In genomic region chr20:61737812-61738443, GRCh38 we compare ENCODE assay signal across 25 cellular contexts.
"Had no signal": no experiment of that assay in that cellular context is flagged by ENCODE, and none has a peak within 500 bp of the region (broad histone marks: within the 10 kb centered on the region; RNA-seq: fewer than 3 reads in every experiment).

No MANE protein-coding gene starts in this region.

- H3K36me3 Mint-ChIP-seq: activated naive CD4-positive, alpha-beta T cell treated with anti-CD3 and anti-CD28 coated beads, Interleukin-2, amount 50 U/mL, for 24 hours had no signal

- H3K9me3 Mint-ChIP-seq: activated CD8-positive, alpha-beta T cell treated with anti-CD3 and anti-CD28 coated beads for 36 hours; activated naive CD4-positive, alpha-beta T cell treated with anti-CD3 and anti-CD28 coated beads, Interleukin-2, amount 50 U/mL, for 24 hours; activated T-cell treated with anti-CD3 and anti-CD28 coated beads, Interleukin-2, amount 50 U/mL, for 24 hours; activated T-helper 1 cell treated with anti-CD3 and anti-CD28 coated beads, Interleukin-12 subunit alpha, Interleukin-12 subunit beta, Interleukin-2, Interleukin-4 antibody, amounts not matched to agents 30 ng/mL and 10 ng/mL and 1 ng/mL, durations not matched to agents 14 hours and 24 hours and 36 hours had no signal

- H3K27ac ChIP-seq: ascending aorta, body of pancreas, KMS-11, Peyer's patch, RWPE1, SJSA1 had no signal

- H3K9me3 ChIP-seq: ascending aorta, body of pancreas, MG63, Peyer's patch, SJSA1 had no signal

- H3K36me3 ChIP-seq: ascending aorta, MG63, Peyer's patch, SJSA1 had no signal

- H3K27ac Mint-ChIP-seq: activated CD8-positive, alpha-beta T cell treated with anti-CD3 and anti-CD28 coated beads for 36 hours; activated naive CD4-positive, alpha-beta T cell treated with anti-CD3 and anti-CD28 coated beads, Interleukin-2, amount 50 U/mL, for 24 hours; activated T-cell treated with anti-CD3 and anti-CD28 coated beads, Interleukin-2, amount 50 U/mL, for 24 hours; activated T-helper 1 cell treated with anti-CD3 and anti-CD28 coated beads, Interleukin-12 subunit alpha, Interleukin-12 subunit beta, Interleukin-2, Interleukin-4 antibody, amounts not matched to agents 30 ng/mL and 10 ng/mL and 1 ng/mL, durations not matched to agents 14 hours and 24 hours and 36 hours had no signal

- H3K4me2 ChIP-seq: KMS-11 had no signal

- DNase-seq: activated CD4-positive, alpha-beta T cell treated with anti-CD3 and anti-CD28 coated beads for 4 hours; activated CD8-positive, alpha-beta T cell treated with anti-CD3 and anti-CD28 coated beads for 36 hours; activated effector memory CD4-positive, alpha-beta T cell treated with Interleukin-2 at 50 U/mL for 16 hours; activated naive CD4-positive, alpha-beta T cell; activated T-cell treated with anti-CD3 and anti-CD28 coated beads, Interleukin-2, amount 50 U/mL, for 24 hours; body of pancreas; MG63; NCI-H1105 treated with DMSO at 0.1 percent for 48 hours; NCI-H1436 treated with DMSO at 0.1 percent for 48 hours; NCI-H187; NCI-H2081; NCI-H510A treated with DMSO at 0.1 percent for 48 hours; NCI-H69; NK-92 treated with Interleukin-12 subunit alpha and Interleukin-12 subunit beta, amount 100 ng/mL, for 24 hours; SHP77; SW 1271 had no signal

- H3K4me3 Mint-ChIP-seq: activated CD8-positive, alpha-beta T cell treated with anti-CD3 and anti-CD28 coated beads for 36 hours; activated naive CD4-positive, alpha-beta T cell treated with anti-CD3 and anti-CD28 coated beads, Interleukin-2, amount 50 U/mL, for 24 hours; activated T-cell treated with anti-CD3 and anti-CD28 coated beads, Interleukin-2, amount 50 U/mL, for 24 hours; activated T-helper 1 cell treated with anti-CD3 and anti-CD28 coated beads, Interleukin-12 subunit alpha, Interleukin-12 subunit beta, Interleukin-2, Interleukin-4 antibody, amounts not matched to agents 30 ng/mL and 10 ng/mL and 1 ng/mL, durations not matched to agents 14 hours and 24 hours and 36 hours had no signal

- H3K4me1 ChIP-seq: ascending aorta, body of pancreas, Peyer's patch, SJSA1 had no signal

- H3K4me1 Mint-ChIP-seq: activated naive CD4-positive, alpha-beta T cell treated with anti-CD3 and anti-CD28 coated beads, Interleukin-2, amount 50 U/mL, for 24 hours had no signal

- H3K27me3 ChIP-seq: ascending aorta, body of pancreas, Peyer's patch had no signal

- H3K4me3 ChIP-seq: ascending aorta, body of pancreas, MG63, Peyer's patch, SJSA1 had no signal

- ATAC-seq: activated CD4-positive, CD25-positive, alpha-beta regulatory T cell treated with anti-CD3 and anti-CD28 coated beads, Interleukin-2, amount 50 U/mL, for 24 hours; activated CD8-positive, alpha-beta T cell treated with anti-CD3 and anti-CD28 coated beads for 36 hours; body of pancreas; SK-N-SH treated with all-trans-retinoic acid at 6 μM for 48 hours had no signal

- H3K9ac ChIP-seq: KMS-11 had no signal
